Comparison of ENCODE assay signal across 8 cellular contexts in the genomic region with DNA sequence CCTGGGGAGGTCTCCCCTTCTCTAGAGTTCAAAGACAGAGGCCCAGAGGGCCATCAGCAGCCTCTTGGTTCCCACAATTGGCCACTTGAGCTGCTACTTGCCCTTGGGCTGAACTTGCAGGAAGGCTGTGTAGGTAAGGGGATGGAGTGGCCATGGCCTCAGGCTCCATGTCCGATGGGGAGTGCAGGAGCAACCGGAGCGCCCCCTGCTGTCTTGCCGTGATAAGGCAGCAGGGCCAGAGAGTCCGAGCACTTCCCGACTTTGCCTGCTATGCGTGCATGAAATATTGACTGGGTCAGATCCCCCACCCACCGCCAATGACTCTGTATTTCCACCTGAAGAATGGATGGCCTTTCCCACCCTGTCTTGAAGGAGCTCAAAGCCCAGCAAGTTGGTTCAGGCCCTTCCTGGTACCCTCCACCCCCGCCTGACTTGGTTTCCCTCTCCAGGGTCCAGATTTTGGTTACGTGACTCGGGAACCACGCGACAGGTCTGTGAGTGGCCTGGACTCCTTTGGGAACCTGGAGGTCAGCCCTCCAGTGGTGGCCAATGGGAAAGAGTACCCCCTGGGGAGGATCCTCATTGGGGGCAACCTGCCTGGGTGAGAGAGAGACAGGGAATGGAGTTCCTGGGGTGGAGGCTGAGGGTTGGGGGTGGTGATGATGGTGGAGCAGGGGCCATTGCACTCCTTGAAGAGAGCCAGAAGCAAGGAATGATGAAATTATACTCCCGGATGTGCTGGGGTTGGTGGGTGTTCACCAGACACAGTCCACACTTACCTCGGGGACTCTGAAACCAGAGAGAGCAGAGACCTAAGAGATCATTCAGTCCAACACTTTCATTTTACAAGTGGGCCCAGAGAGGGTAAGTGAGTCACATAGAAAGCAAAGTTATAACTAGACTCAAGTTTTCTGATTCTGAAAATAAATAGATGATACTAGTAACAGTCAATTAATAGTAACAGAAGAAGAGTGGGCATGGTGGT. TPM values are rescaled to one million over a fixed set of nuclear protein-coding genes. Genes with fewer than 3 reads are reported as not detected.
DNase-seq lines count a peak whose midpoint lies in the region; ATAC-seq and TF ChIP-seq lines count a peak whose summit lies in the region.

No MANE protein-coding gene starts in this region.

- peak; percentile 53 for ATAC-seq in HG03571 (IDR thresholded peaks at IDR 0.05; ENCODE audit: unreplicated experiment)
- ATAC-seq in GM21526 (IDR thresholded peaks at IDR 0.05; ENCODE audit: low FRiP score, unreplicated experiment) = no peak
- no peak for ATAC-seq in GM19023 (IDR thresholded peaks at IDR 0.05; ENCODE audit: unreplicated experiment)

- H3K27me3 Mint-ChIP-seq in endothelial cell (ENCODE audit: unreplicated experiment) = peaks cover 6% of the 10 kb centered on the region
- H3K27me3 Mint-ChIP-seq in neural crest cell (ENCODE audit: low read depth) = peaks cover 7% of the 10 kb centered on the region

- POLR2A ChIA-PET in RWPE1 (lab: Yijun Ruan, JAX; ENCODE audit: low non-redundant PET) = no interaction called here

- H3K4me3 Mint-ChIP-seq in endothelial cell (ENCODE audit: unreplicated experiment) = no peak overlapping the region
- H3K4me3 Mint-ChIP-seq in neural crest cell = no peak overlapping the region

- TF ChIP-seq CTCF in RWPE1 (conservative IDR thresholded peaks at IDR 0.05; ENCODE audit: low read depth) (no peak; the same call in 1 of the 2 replicates), endothelial cell (IDR thresholded peaks at IDR 0.05; ENCODE audit: unreplicated experiment) (peak; percentile 56), neural crest cell (conservative IDR thresholded peaks at IDR 0.05) (peak; percentile 72)

- H3K27ac ChIP-seq in RWPE1 = peak overlapping the region; percentile 57

- H3K27ac Mint-ChIP-seq in endothelial cell (ENCODE audit: unreplicated experiment) (no peak overlapping the region), neural crest cell (ENCODE audit: unreplicated experiment) (no peak overlapping the region)

- H3K36me3 Mint-ChIP-seq in endothelial cell (ENCODE audit: low read depth, unreplicated experiment) (no peaks in the 10 kb centered on the region), neural crest cell (ENCODE audit: low read depth) (no peaks in the 10 kb centered on the region)

- peak; percentile 48 for DNase-seq in SIG-M5 treated with dmso at 0.1 percent for 504 hours (lab: John Stamatoyannopoulos, UW; ENCODE audit: unreplicated experiment)
- no peak for DNase-seq in SIG-M5 (lab: John Stamatoyannopoulos, UW)
- DNase-seq in RWPE1 (ENCODE audit: low spot score) = peak; percentile 32
- DNase-seq in endothelial cell (ENCODE audit: low spot score) = peak; percentile 75
- DNase-seq in neural crest cell (ENCODE audit: low read depth, low spot score) = peak; percentile 75

- CTCF ChIA-PET in RWPE1 (lab: Yijun Ruan, JAX) = interaction anchor here (0.6 to 0.9 kb wide), 5 partner anchors 38 to 1714 kb away, joined by 3 to 5 read pairs (median 3); no protein-coding TSS in a partner anchor

- H3K9me3 Mint-ChIP-seq in endothelial cell (ENCODE audit: unreplicated experiment) (no peaks in the 10 kb centered on the region), neural crest cell (no peaks in the 10 kb centered on the region)

- H3K4me1 Mint-ChIP-seq in endothelial cell (ENCODE audit: unreplicated experiment) = no peaks in the 10 kb centered on the region
- H3K4me1 Mint-ChIP-seq in neural crest cell = peaks cover 8% of the 10 kb centered on the region

RNA-seq across cellular contexts. Expression of a gene that starts 25.6 kb away (rescaled TPM):
- total RNA-seq in endothelial cell (ENCODE audit: unreplicated experiment) = not detected
- not detected in 2 replicates for total RNA-seq in neural crest cell

RNA-seq across cellular contexts. Expression of a gene that starts 33.5 kb away (rescaled TPM):
- total RNA-seq in endothelial cell (ENCODE audit: unreplicated experiment) = not detected
- not detected in 2 replicates for total RNA-seq in neural crest cell
